ENCODE assay signal across 25 cellular contexts in genomic region chr1:176774224-176774623, GRCh38.
A peak's percentile ranks its signal among the peaks of the same experiment; 100 is the strongest.
DNase-seq lines count a peak whose midpoint lies in the region; ATAC-seq, FAIRE-seq and TF ChIP-seq lines count a peak whose summit lies in the region.
"Had no signal": no experiment of that assay in that cellular context is flagged by ENCODE, and none has a peak within 500 bp of the region (broad histone marks: within the 10 kb centered on the region; RNA-seq: fewer than 3 reads in every experiment).

No MANE protein-coding gene starts in this region.

- no peaks in the 10 kb centered on the region for H3K79me2 ChIP-seq in trophoblast cell (ENCODE audit: control insufficient read depth, insufficient read depth, low read length, poor library complexity)

- H3K9me3 ChIP-seq in trophoblast cell (ENCODE audit: insufficient read depth, low read depth, low read length) (no peaks in the 10 kb centered on the region), gastrocnemius medialis (no peaks in the 10 kb centered on the region)
- H3K9me3 ChIP-seq: A549; BLaER1 treated with 17β-estradiol and CSF1 and Interleukin-3, amounts not matched to agents 10 nM and 100 nM; Caco-2 had no signal

- H3K9ac ChIP-seq in trophoblast cell (ENCODE audit: low read length) = no peak overlapping the region
- H3K9ac ChIP-seq: BLaER1 treated with 17β-estradiol and CSF1 and Interleukin-3, amounts not matched to agents 10 nM and 100 nM had no signal

- intact Hi-C loops in gastrocnemius medialis (cut with DNase I; ENCODE audit: low total_unique reads) = no loop called here

- H3K14ac ChIP-seq in trophoblast cell (ENCODE audit: low read length) = no peak overlapping the region

- H2BK120ac ChIP-seq in trophoblast cell (ENCODE audit: insufficient read depth, low read length, poor library complexity) = no peak overlapping the region

- H2BK5ac ChIP-seq in trophoblast cell (ENCODE audit: low read depth, low read length, poor library complexity) = no peak overlapping the region

- H3K4me2 ChIP-seq in trophoblast cell (ENCODE audit: low read length) = no peak overlapping the region
- H3K4me2 ChIP-seq: A549; BLaER1 treated with 17β-estradiol and CSF1 and Interleukin-3, amounts not matched to agents 10 nM and 100 nM had no signal

- H3K27ac ChIP-seq in trophoblast cell (ENCODE audit: low read depth, low read length) (no peak overlapping the region), gastrocnemius medialis (no peak overlapping the region)
- H3K27ac ChIP-seq: 22Rv1; A549; BLaER1 treated with 17β-estradiol and CSF1 and Interleukin-3, amounts not matched to agents 10 nM and 100 nM; C4-2B had no signal

- no peak for TF ChIP-seq POLR2A in gastrocnemius medialis (IDR thresholded peaks at IDR 0.05)

- no peak for ATAC-seq in gastrocnemius medialis
- ATAC-seq: A549; CD8-positive, alpha-beta T cell; GM12878 had no signal

- H3K36me3 ChIP-seq in trophoblast cell (ENCODE audit: control insufficient read depth in 1 of 2, insufficient read depth in 2 of 2, low read length in 2 of 2) (peaks cover 0 to 3% of the 10 kb centered on the region in 2 experiments), gastrocnemius medialis (no peaks in the 10 kb centered on the region)
- H3K36me3 ChIP-seq: BLaER1 treated with 17β-estradiol and CSF1 and Interleukin-3, amounts not matched to agents 10 nM and 100 nM had no signal

- no peak overlapping the region for H4K91ac ChIP-seq in trophoblast cell (ENCODE audit: low read depth, low read length)

- no peak overlapping the region for H2AK5ac ChIP-seq in trophoblast cell (ENCODE audit: low read length)

- H2BK12ac ChIP-seq in trophoblast cell (ENCODE audit: low read length) = no peak overlapping the region

- H3K4ac ChIP-seq in trophoblast cell (ENCODE audit: low read depth, low read length) = no peak overlapping the region

- H3K18ac ChIP-seq in trophoblast cell (ENCODE audit: low read length) = no peak overlapping the region

- no peak overlapping the region for H3K23ac ChIP-seq in trophoblast cell (ENCODE audit: low read length)

- DNase-seq in D721Med (ENCODE audit: insufficient read length, low spot score) (no peak), NCI-H526 (lab: John Stamatoyannopoulos, UW) (peak; percentile 96 to 98), trophoblast cell (peak; percentile 52 to 74), gastrocnemius medialis (no peak), NCI-H1105 treated with DMSO at 0.1 percent for 48 hours (lab: John Stamatoyannopoulos, UW) (no peak), NCI-H1105 (lab: John Stamatoyannopoulos, UW) (no peak)
- DNase-seq: AML-193; Caco-2; Calu3; CD4-positive, alpha-beta T cell; CD8-positive, alpha-beta T cell; DMS 273 treated with DMSO at 0.1 percent for 48 hours; DMS153; DMS53; DMS79; DND-41; EL; GDM1 had no signal

- H4K12ac ChIP-seq in trophoblast cell (ENCODE audit: low read depth, low read length) = no peak overlapping the region

- H3K4me1 ChIP-seq in trophoblast cell (ENCODE audit: control insufficient read depth in 1 of 2, insufficient read depth in 2 of 2, low read length in 2 of 2) (no peaks in the 10 kb centered on the region), gastrocnemius medialis (no peaks in the 10 kb centered on the region)
- H3K4me1 ChIP-seq: A549; BLaER1 treated with 17β-estradiol and CSF1 and Interleukin-3, amounts not matched to agents 10 nM and 100 nM; Caco-2 had no signal

- FAIRE-seq in D721Med (lab: Jason Lieb, UNC) = peak; percentile 61
- FAIRE-seq: A549, GM12878, GM12892, GM18507 had no signal

- in situ Hi-C loops in gastrocnemius medialis (cut with MboI; ENCODE audit: low sequenced_read_pairs in 4 of 4) = no loop called here

- H3K79me1 ChIP-seq in trophoblast cell (ENCODE audit: low read length) = no peaks in the 10 kb centered on the region

- no CpG with 5 or more reads among the region's 4 CpGs for WGBS in trophoblast cell (ENCODE audit: extremely low coverage, insufficient coverage, insufficient read length)

- H3K4me3 ChIP-seq in trophoblast cell (ENCODE audit: low read depth, low read length) (no peak overlapping the region), gastrocnemius medialis (no peak overlapping the region)
- H3K4me3 ChIP-seq: A549; BLaER1 treated with 17β-estradiol and CSF1 and Interleukin-3, amounts not matched to agents 10 nM and 100 nM; GM12878 had no signal

- H3K27me3 ChIP-seq in trophoblast cell (ENCODE audit: insufficient read depth, low read length) (no peaks in the 10 kb centered on the region), gastrocnemius medialis (no peaks in the 10 kb centered on the region)
- H3K27me3 ChIP-seq: BLaER1 treated with 17β-estradiol and CSF1 and Interleukin-3, amounts not matched to agents 10 nM and 100 nM had no signal

- no peak overlapping the region for H2AFZ ChIP-seq in trophoblast cell (ENCODE audit: insufficient read depth, low read length, poor library complexity)

- no peak for TF ChIP-seq CTCF in D721Med (IDR thresholded peaks at IDR 0.05; ENCODE audit: insufficient read depth, missing control alignments)
- TF ChIP-seq CTCF in gastrocnemius medialis (IDR thresholded peaks at IDR 0.05 in 4 of 5, conservative IDR thresholded peaks at IDR 0.05 in 1 of 5) = no peak

- no peak overlapping the region for H4K8ac ChIP-seq in trophoblast cell (ENCODE audit: low read depth, low read length)

Comparison
In these comparisons a context has a peak if more than half of its experiments do, and no peak if none do; other contexts are left out.
1. DNase-seq: peak in NCI-H526 (2 of 2) and trophoblast cell (2 of 2); none in D721Med (single experiment), gastrocnemius medialis (0 of 2), NCI-H1105 treated with DMSO at 0.1 percent for 48 hours (single experiment) and NCI-H1105 (single experiment).